Comparison of ENCODE assay signal across 7 cellular contexts in genomic region chr2:7567116-7567515, GRCh38.
DNase-seq lines count a peak whose midpoint lies in the region; ATAC-seq and TF ChIP-seq lines count a peak whose summit lies in the region.
"Not testable (repeated sequence)": the region's sequence is repeated elsewhere in the genome, so short reads cannot be mapped to it uniquely, and the experiment has no call there.

No MANE protein-coding gene starts in this region.

- H3K36me3 Mint-ChIP-seq in CD8-positive, alpha-beta T cell; activated naive CD4-positive, alpha-beta T cell treated with anti-CD3 and anti-CD28 coated beads, Interleukin-2, amount 50 U/mL, for 24 hours; central memory CD8-positive, alpha-beta T cell (ENCODE audit: insufficient read depth): not testable (repeated sequence)
- H3K36me3 Mint-ChIP-seq in T-helper 1 cell treated with Interleukin-12 subunit alpha and Interleukin-12 subunit beta and Interleukin-4 antibody, amounts not matched to agents 30 μg/mL and 1 μg/mL, for 36 hours (ENCODE audit: low read depth), result peaks cover 26% of the 10 kb centered on the region
- peaks cover 19% of the 10 kb centered on the region for H3K36me3 Mint-ChIP-seq in activated CD4-positive, alpha-beta memory T cell treated with anti-CD3 and anti-CD28 coated beads for 36 hours
- H3K36me3 Mint-ChIP-seq in activated T-cell treated with anti-CD3 and anti-CD28 coated beads, Interleukin-2, amount 50 U/mL, for 72 hours (ENCODE audit: insufficient read depth in 2 of 2), result peaks cover 25 to 66% of the 10 kb centered on the region in 2 donors

- CTCF ChIA-PET in CD8-positive, alpha-beta T cell (lab: Charles Lee), result interaction anchor here (0.7 to 8.8 kb wide), 35 partner anchors 10 to 1115 kb away, joined by 3 to 70 read pairs (median 5); partner anchors contain the start of gene ID2
- CTCF ChIA-PET in activated CD4-positive, alpha-beta memory T cell treated with anti-CD3 and anti-CD28 coated beads for 36 hours (lab: Charles Lee), result interaction anchor here (0.7 to 2.9 kb wide), 8 partner anchors 12 to 139 kb away, joined by 3 to 13 read pairs (median 4); no protein-coding TSS in a partner anchor

- H3K4me3 Mint-ChIP-seq in CD8-positive, alpha-beta T cell, result peak overlapping the region; percentile 32
- peak overlapping the region; percentile 45 for H3K4me3 Mint-ChIP-seq in T-helper 1 cell treated with Interleukin-12 subunit alpha and Interleukin-12 subunit beta and Interleukin-4 antibody, amounts not matched to agents 30 μg/mL and 1 μg/mL, for 36 hours
- H3K4me3 Mint-ChIP-seq in activated CD4-positive, alpha-beta memory T cell treated with anti-CD3 and anti-CD28 coated beads for 36 hours; central memory CD8-positive, alpha-beta T cell: not testable (repeated sequence)
- peak overlapping the region; percentile 42 to 53 for H3K4me3 Mint-ChIP-seq in activated T-cell treated with anti-CD3 and anti-CD28 coated beads, Interleukin-2, amount 50 U/mL, for 72 hours
- H3K4me3 Mint-ChIP-seq in activated naive CD4-positive, alpha-beta T cell treated with anti-CD3 and anti-CD28 coated beads, Interleukin-2, amount 50 U/mL, for 24 hours, result peak overlapping the region; percentile 70
- H3K4me3 Mint-ChIP-seq in stimulated activated naive CD8-positive, alpha-beta T cell treated with anti-CD3 and anti-CD28 coated beads, Interleukin-15, amount 100 ng/mL, for 72 hours, result peak overlapping the region; percentile 24 to 58

- ATAC-seq in CD8-positive, alpha-beta T cell, result peak; percentile 15
- ATAC-seq in activated T-cell treated with anti-CD3 and anti-CD28 coated beads, Interleukin-2, amount 50 U/mL, for 72 hours (replicated peaks in 1 of 2), result peak; percentile 11 to 17
- not testable (repeated sequence) for ATAC-seq in central memory CD8-positive, alpha-beta T cell (replicated peaks; ENCODE audit: extremely low read depth, poor library complexity, severe bottlenecking)
- peak; percentile 2 for ATAC-seq in stimulated activated naive CD8-positive, alpha-beta T cell treated with anti-CD3 and anti-CD28 coated beads, Interleukin-15, amount 100 ng/mL, for 72 hours

- H3K9me3 ChIP-seq in CD8-positive, alpha-beta T cell (ENCODE audit: low read length), result not testable (repeated sequence)

- not testable (repeated sequence) for H3K4me3 ChIP-seq in CD8-positive, alpha-beta T cell (ENCODE audit: low read depth, low read length)

- DNase-seq in CD8-positive, alpha-beta T cell; activated CD4-positive, alpha-beta memory T cell treated with anti-CD3 and anti-CD28 coated beads for 36 hours; activated T-cell treated with anti-CD3 and anti-CD28 coated beads, Interleukin-2, amount 50 U/mL, for 72 hours; central memory CD8-positive, alpha-beta T cell (ENCODE audit: low spot score in 2 of 2); stimulated activated naive CD8-positive, alpha-beta T cell treated with anti-CD3 and anti-CD28 coated beads, Interleukin-15, amount 100 ng/mL, for 72 hours: not testable (repeated sequence)

- H3K27me3 Mint-ChIP-seq in CD8-positive, alpha-beta T cell (ENCODE audit: low read depth); T-helper 1 cell treated with Interleukin-12 subunit alpha and Interleukin-12 subunit beta and Interleukin-4 antibody, amounts not matched to agents 30 μg/mL and 1 μg/mL, for 36 hours (ENCODE audit: low read depth); activated CD4-positive, alpha-beta memory T cell treated with anti-CD3 and anti-CD28 coated beads for 36 hours; activated T-cell treated with anti-CD3 and anti-CD28 coated beads, Interleukin-2, amount 50 U/mL, for 72 hours (ENCODE audit: low read depth); activated naive CD4-positive, alpha-beta T cell treated with anti-CD3 and anti-CD28 coated beads, Interleukin-2, amount 50 U/mL, for 24 hours; central memory CD8-positive, alpha-beta T cell; stimulated activated naive CD8-positive, alpha-beta T cell treated with anti-CD3 and anti-CD28 coated beads, Interleukin-15, amount 100 ng/mL, for 72 hours: not testable (repeated sequence)

- peak overlapping the region; percentile 53 for H3K27ac ChIP-seq in CD8-positive, alpha-beta T cell (ENCODE audit: low read depth, low read length)

- H3K27me3 ChIP-seq in CD8-positive, alpha-beta T cell (ENCODE audit: insufficient read depth, low read length), result not testable (repeated sequence)

- H3K9me3 Mint-ChIP-seq in CD8-positive, alpha-beta T cell; activated CD4-positive, alpha-beta memory T cell treated with anti-CD3 and anti-CD28 coated beads for 36 hours; activated naive CD4-positive, alpha-beta T cell treated with anti-CD3 and anti-CD28 coated beads, Interleukin-2, amount 50 U/mL, for 24 hours; central memory CD8-positive, alpha-beta T cell: not testable (repeated sequence)
- H3K9me3 Mint-ChIP-seq in T-helper 1 cell treated with Interleukin-12 subunit alpha and Interleukin-12 subunit beta and Interleukin-4 antibody, amounts not matched to agents 30 μg/mL and 1 μg/mL, for 36 hours, result peaks cover 32% of the 10 kb centered on the region
- H3K9me3 Mint-ChIP-seq in activated T-cell treated with anti-CD3 and anti-CD28 coated beads, Interleukin-2, amount 50 U/mL, for 72 hours, result peaks cover 11 to 12% of the 10 kb centered on the region in 2 donors
- H3K9me3 Mint-ChIP-seq in stimulated activated naive CD8-positive, alpha-beta T cell treated with anti-CD3 and anti-CD28 coated beads, Interleukin-15, amount 100 ng/mL, for 72 hours, result peaks cover 33 to 37% of the 10 kb centered on the region in 2 donors

- not testable (repeated sequence) for TF ChIP-seq CTCF in CD8-positive, alpha-beta T cell (IDR thresholded peaks at IDR 0.05)

- POLR2A ChIA-PET in CD8-positive, alpha-beta T cell (lab: Charles Lee), result interaction anchor here (0.7 to 1.9 kb wide), 25 partner anchors 8 to 1117 kb away, joined by 3 to 33 read pairs (median 5); partner anchors contain the start of gene ID2
- POLR2A ChIA-PET in activated CD4-positive, alpha-beta memory T cell treated with anti-CD3 and anti-CD28 coated beads for 36 hours (lab: Charles Lee), result interaction anchor here (0.8 to 1.7 kb wide), 9 partner anchors 17 to 1118 kb away, joined by 3 to 6 read pairs (median 3); no protein-coding TSS in a partner anchor

- intact Hi-C loops in CD8-positive, alpha-beta T cell (cut with DNase I, micrococcal nuclease), result loop anchor here (1.0 to 10.0 kb wide), 13 partner anchors 14 to 1115 kb away; partner anchors contain the start of gene ID2 (in 1 of the 2)
- intact Hi-C loops in activated CD4-positive, alpha-beta memory T cell treated with anti-CD3 and anti-CD28 coated beads for 36 hours (cut with micrococcal nuclease), result loop anchor here (1.0 to 5.0 kb wide), 9 partner anchors 14 to 280 kb away; no protein-coding TSS in a partner anchor

- H3K4me1 ChIP-seq in CD8-positive, alpha-beta T cell (ENCODE audit: insufficient read depth, low read length), result peaks cover 55% of the 10 kb centered on the region

- H3K27ac Mint-ChIP-seq in CD8-positive, alpha-beta T cell, result peak overlapping the region; percentile 87
- peak overlapping the region; percentile 88 for H3K27ac Mint-ChIP-seq in T-helper 1 cell treated with Interleukin-12 subunit alpha and Interleukin-12 subunit beta and Interleukin-4 antibody, amounts not matched to agents 30 μg/mL and 1 μg/mL, for 36 hours
- H3K27ac Mint-ChIP-seq in activated CD4-positive, alpha-beta memory T cell treated with anti-CD3 and anti-CD28 coated beads for 36 hours, result peak overlapping the region; percentile 84
- H3K27ac Mint-ChIP-seq in activated T-cell treated with anti-CD3 and anti-CD28 coated beads, Interleukin-2, amount 50 U/mL, for 72 hours, result peak overlapping the region; percentile 93
- H3K27ac Mint-ChIP-seq in activated naive CD4-positive, alpha-beta T cell treated with anti-CD3 and anti-CD28 coated beads, Interleukin-2, amount 50 U/mL, for 24 hours, result peak overlapping the region; percentile 43
- H3K27ac Mint-ChIP-seq in central memory CD8-positive, alpha-beta T cell (ENCODE audit: low read depth), result peak overlapping the region; percentile 64
- H3K27ac Mint-ChIP-seq in stimulated activated naive CD8-positive, alpha-beta T cell treated with anti-CD3 and anti-CD28 coated beads, Interleukin-15, amount 100 ng/mL, for 72 hours, result peak overlapping the region; percentile 91 to 92

- peaks cover 66% of the 10 kb centered on the region for H3K4me1 Mint-ChIP-seq in CD8-positive, alpha-beta T cell (ENCODE audit: low read depth)
- peaks cover 40% of the 10 kb centered on the region for H3K4me1 Mint-ChIP-seq in T-helper 1 cell treated with Interleukin-12 subunit alpha and Interleukin-12 subunit beta and Interleukin-4 antibody, amounts not matched to agents 30 μg/mL and 1 μg/mL, for 36 hours (ENCODE audit: low read depth)
- peaks cover 58% of the 10 kb centered on the region for H3K4me1 Mint-ChIP-seq in activated CD4-positive, alpha-beta memory T cell treated with anti-CD3 and anti-CD28 coated beads for 36 hours (ENCODE audit: low read depth)
- peaks cover 72% of the 10 kb centered on the region for H3K4me1 Mint-ChIP-seq in activated T-cell treated with anti-CD3 and anti-CD28 coated beads, Interleukin-2, amount 50 U/mL, for 72 hours (ENCODE audit: low read depth)
- peaks cover 63% of the 10 kb centered on the region for H3K4me1 Mint-ChIP-seq in activated naive CD4-positive, alpha-beta T cell treated with anti-CD3 and anti-CD28 coated beads, Interleukin-2, amount 50 U/mL, for 24 hours
- H3K4me1 Mint-ChIP-seq in central memory CD8-positive, alpha-beta T cell, result peaks cover 19% of the 10 kb centered on the region
- H3K4me1 Mint-ChIP-seq in stimulated activated naive CD8-positive, alpha-beta T cell treated with anti-CD3 and anti-CD28 coated beads, Interleukin-15, amount 100 ng/mL, for 72 hours, result peaks cover 66% of the 10 kb centered on the region

- not testable (repeated sequence) for H3K36me3 ChIP-seq in CD8-positive, alpha-beta T cell (ENCODE audit: insufficient read depth, low read length)

Comparison
In these comparisons a context has a peak if more than half of its experiments do, and no peak if none do; other contexts are left out.
1. H3K27ac Mint-ChIP-seq: peak in every context shown above with its lines; median percentile 93 in activated T-cell treated with anti-CD3 and anti-CD28 coated beads, Interleukin-2, amount 50 U/mL, for 72 hours; 92 in stimulated activated naive CD8-positive, alpha-beta T cell treated with anti-CD3 and anti-CD28 coated beads, Interleukin-15, amount 100 ng/mL, for 72 hours; 88 in T-helper 1 cell treated with Interleukin-12 subunit alpha and Interleukin-12 subunit beta and Interleukin-4 antibody, amounts not matched to agents 30 μg/mL and 1 μg/mL, for 36 hours; 87 in CD8-positive, alpha-beta T cell; 84 in activated CD4-positive, alpha-beta memory T cell treated with anti-CD3 and anti-CD28 coated beads for 36 hours; 64 in central memory CD8-positive, alpha-beta T cell; 43 in activated naive CD4-positive, alpha-beta T cell treated with anti-CD3 and anti-CD28 coated beads, Interleukin-2, amount 50 U/mL, for 24 hours.